ENCODE assay signal across 8 cellular contexts in genomic region chr6:158300306-158301143, GRCh38. TPM values are rescaled to one million over a fixed set of nuclear protein-coding genes. Genes with fewer than 3 reads are reported as not detected.
DNase-seq lines count a peak whose midpoint lies in the region; TF ChIP-seq lines count a peak whose summit lies in the region.
"Not testable (repeated sequence)": the region's sequence is repeated elsewhere in the genome, so short reads cannot be mapped to it uniquely, and the experiment has no call there.

No MANE protein-coding gene starts in this region.

- 98% methylated on average over 10 of the region's 10 CpGs for WGBS in GM23248 (ENCODE audit: low coverage in 1 of 2, low lambda C conversion rate in 2 of 2, missing lambda C conversion rate in 2 of 2), 2 experiments
- 94% methylated on average over 10 of the region's 10 CpGs for WGBS in SK-N-SH (ENCODE audit: low lambda C conversion rate)

- H3K27me3 ChIP-seq in GM23248 (replicated peaks; ENCODE audit: insufficient read depth); SK-N-SH (ENCODE audit: insufficient read depth): not testable (repeated sequence)

- not testable (repeated sequence) for H3K4me3 ChIP-seq in AG10803 (ENCODE audit: low read length); GM23248; SK-N-SH (ENCODE audit: low read depth in 2 of 2, low read length in 1 of 2); choroid plexus epithelial cell (ENCODE audit: low read depth, low read length)

- H4K20me1 ChIP-seq in GM23248 (ENCODE audit: insufficient read depth); SK-N-SH (ENCODE audit: insufficient read depth): not testable (repeated sequence)

- CTCF ChIA-PET in SK-N-SH (lab: Yijun Ruan, JAX): not testable (repeated sequence)

- H3K36me3 ChIP-seq in GM23248 (ENCODE audit: low read depth): not testable (repeated sequence)
- H3K36me3 ChIP-seq in SK-N-SH (replicated peaks in 1 of 2; ENCODE audit: control insufficient read depth in 1 of 2, insufficient read depth in 2 of 2, low read length in 1 of 2): peaks cover 2 to 43% of the 10 kb centered on the region in 2 experiments

- not testable (repeated sequence) for H3K9me3 ChIP-seq in GM23248 (ENCODE audit: low read depth)
- H3K9me3 ChIP-seq in SK-N-SH: peaks cover 14% of the 10 kb centered on the region

- not testable (repeated sequence) for H3F3A ChIP-seq in GM23248 (ENCODE audit: insufficient read depth); SK-N-SH (replicated peaks; ENCODE audit: insufficient read depth)

- in situ Hi-C loops in GM23248 (cut with MboI): not testable (repeated sequence)

- H3K79me2 ChIP-seq in GM23248 (ENCODE audit: insufficient read depth); SK-N-SH (ENCODE audit: insufficient read depth): not testable (repeated sequence)

- H2AFZ ChIP-seq in GM23248; SK-N-SH (ENCODE audit: low read depth): not testable (repeated sequence)

- TF ChIP-seq EP300 in SK-N-SH (IDR thresholded peaks at IDR 0.05; ENCODE audit: borderline replicate concordance in 1 of 2, low read depth in 1 of 2, low read length in 1 of 2): not testable (repeated sequence)

- not testable (repeated sequence) for H3K4me1 ChIP-seq in GM23248 (ENCODE audit: insufficient read depth); SK-N-SH (ENCODE audit: control insufficient read depth in 1 of 2, insufficient read depth in 2 of 2, low read depth in 1 of 2, low read length in 1 of 2)

- TF ChIP-seq RAD21 in SK-N-SH (IDR thresholded peaks at IDR 0.05; ENCODE audit: low read length): not testable (repeated sequence)

- H3K9ac ChIP-seq in GM23248, SK-N-SH: not testable (repeated sequence)

- TF ChIP-seq CTCF in AG10803 (conservative IDR thresholded peaks at IDR 0.05; ENCODE audit: low read length); SK-N-SH (IDR thresholded peaks at IDR 0.05); choroid plexus epithelial cell (conservative IDR thresholded peaks at IDR 0.05; ENCODE audit: low read depth, low read length): not testable (repeated sequence)

- H3K9me2 ChIP-seq in GM23248 (ENCODE audit: insufficient read depth); SK-N-SH: not testable (repeated sequence)

- H3K4me2 ChIP-seq in GM23248 (ENCODE audit: unreplicated experiment); SK-N-SH: not testable (repeated sequence)

- H3K27ac ChIP-seq in GM23248; SK-N-SH (ENCODE audit: low read depth in 2 of 2, low read length in 1 of 2): not testable (repeated sequence)

- peak; percentile 3 for DNase-seq in AG10803 (ENCODE audit: low read depth)
- peak; percentile 16 for DNase-seq in GM23248
- peak; percentile 35 for DNase-seq in NCI-H128 (lab: John Stamatoyannopoulos, UW; ENCODE audit: unreplicated experiment)
- peak; percentile 45 to 74 for DNase-seq in NCI-H446 (lab: John Stamatoyannopoulos, UW)
- DNase-seq in SK-N-SH: not testable (repeated sequence)
- peak; percentile 35 for DNase-seq in choroid plexus epithelial cell (ENCODE audit: low read depth)
- DNase-seq in glomerular visceral epithelial cell (ENCODE audit: extremely low spot score): peak; percentile 46
- DNase-seq in pulmonary artery endothelial cell (ENCODE audit: low read depth, low spot score): peak; percentile 17

- POLR2A ChIA-PET in SK-N-SH (lab: Yijun Ruan, JAX): not testable (repeated sequence)

TF ChIP-seq in SK-N-SH, 30 proteins besides CTCF, POLR2A, EP300 and RAD21:
- peak; percentile 65 for TF ChIP-seq PBX3 (IDR thresholded peaks at IDR 0.05)
- TF ChIP-seq JUND (IDR thresholded peaks at IDR 0.05): peak; percentile 35; the same call in 1 of the 2 replicates
- peak; percentile 86 for TF ChIP-seq NFIC (IDR thresholded peaks at IDR 0.05; ENCODE audit: borderline replicate concordance)

RNA-seq across cellular contexts. Expression of gene TULP4, which starts 11.7 kb away (rescaled TPM):
- 23.8 and 38.7 TPM in 2 replicates for total RNA-seq in GM23248 (2014; rRNA removed; shearing (Covaris generic))
- polyA plus RNA-seq in GM23248 (2016; fragmentation: Nextera tagmentation; extraction: Ambion mirVana): 18.2 and 21.5 TPM in 2 replicates
- 5.9 and 6.2 TPM in 2 replicates for polyA plus RNA-seq in SK-N-SH (2012; rRNA removed)
- 5.8 and 7.1 TPM in 2 replicates for polyA plus RNA-seq in SK-N-SH (2012; cell fraction: cytosol; rRNA removed)
- 6.9 and 7.7 TPM in 2 replicates for polyA plus RNA-seq in SK-N-SH (2012; cell fraction: nucleus; rRNA removed)
- 74.8 and 77.1 TPM in 2 replicates for total RNA-seq in pulmonary artery endothelial cell
